Comparison of ENCODE assay signal across 1 cellular context in the genomic region with DNA sequence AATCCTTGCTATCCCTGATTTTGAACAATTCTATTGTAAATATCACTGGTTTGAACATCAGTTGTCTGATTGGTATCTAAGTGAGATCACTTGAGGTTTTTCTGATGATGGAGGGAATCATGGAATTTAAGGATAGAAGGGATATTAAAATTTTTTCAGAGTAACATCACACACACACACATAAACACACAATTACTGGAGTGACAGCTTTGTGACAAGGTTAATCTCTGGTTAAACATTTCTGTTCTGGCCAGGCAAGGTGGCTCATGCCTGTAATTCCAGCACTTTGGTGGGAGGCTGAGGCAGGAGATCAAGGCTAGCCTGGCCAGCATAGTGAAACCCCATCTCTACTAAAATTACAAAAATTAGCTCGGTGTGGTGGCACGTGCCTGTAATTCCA.
TF ChIP-seq lines count a peak whose summit lies in the region.

No MANE protein-coding gene starts in this region.

TF ChIP-seq in IMR-90, 13 proteins besides CTCF, POLR2A, EP300 and RAD21:
- no peak for TF ChIP-seq SMC3 (IDR thresholded peaks at IDR 0.05; ENCODE audit: low read depth, low read length)
- no peak for TF ChIP-seq NFE2L2 (IDR thresholded peaks at IDR 0.05; ENCODE audit: low read depth, low read length)
- TF ChIP-seq, protein P1, sequence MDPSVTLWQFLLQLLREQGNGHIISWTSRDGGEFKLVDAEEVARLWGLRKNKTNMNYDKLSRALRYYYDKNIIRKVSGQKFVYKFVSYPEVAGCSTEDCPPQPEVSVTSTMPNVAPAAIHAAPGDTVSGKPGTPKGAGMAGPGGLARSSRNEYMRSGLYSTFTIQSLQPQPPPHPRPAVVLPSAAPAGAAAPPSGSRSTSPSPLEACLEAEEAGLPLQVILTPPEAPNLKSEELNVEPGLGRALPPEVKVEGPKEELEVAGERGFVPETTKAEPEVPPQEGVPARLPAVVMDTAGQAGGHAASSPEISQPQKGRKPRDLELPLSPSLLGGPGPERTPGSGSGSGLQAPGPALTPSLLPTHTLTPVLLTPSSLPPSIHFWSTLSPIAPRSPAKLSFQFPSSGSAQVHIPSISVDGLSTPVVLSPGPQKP (IDR thresholded peaks at IDR 0.05; ENCODE audit: borderline replicate concordance, low read depth, low read length) = no peak
- no peak for TF ChIP-seq RFX5 (IDR thresholded peaks at IDR 0.05; ENCODE audit: low read depth, low read length)
- TF ChIP-seq CEBPB (IDR thresholded peaks at IDR 0.05; ENCODE audit: low read depth, low read length) = no peak
- no peak for TF ChIP-seq RCOR1 (IDR thresholded peaks at IDR 0.05; ENCODE audit: insufficient replicate concordance, low read length)
- no peak for TF ChIP-seq MXI1 (IDR thresholded peaks at IDR 0.05; ENCODE audit: borderline replicate concordance, low read depth, low read length)
- TF ChIP-seq FOS (IDR thresholded peaks at IDR 0.05; ENCODE audit: low read depth, low read length) = no peak
- no peak for TF ChIP-seq MAFK (IDR thresholded peaks at IDR 0.05; ENCODE audit: low read depth, low read length)
- TF ChIP-seq BHLHE40 (IDR thresholded peaks at IDR 0.05; ENCODE audit: low read depth, low read length) = no peak
- TF ChIP-seq MAZ (IDR thresholded peaks at IDR 0.05; ENCODE audit: borderline replicate concordance, low read depth, low read length) = no peak
- TF ChIP-seq, protein P2, sequence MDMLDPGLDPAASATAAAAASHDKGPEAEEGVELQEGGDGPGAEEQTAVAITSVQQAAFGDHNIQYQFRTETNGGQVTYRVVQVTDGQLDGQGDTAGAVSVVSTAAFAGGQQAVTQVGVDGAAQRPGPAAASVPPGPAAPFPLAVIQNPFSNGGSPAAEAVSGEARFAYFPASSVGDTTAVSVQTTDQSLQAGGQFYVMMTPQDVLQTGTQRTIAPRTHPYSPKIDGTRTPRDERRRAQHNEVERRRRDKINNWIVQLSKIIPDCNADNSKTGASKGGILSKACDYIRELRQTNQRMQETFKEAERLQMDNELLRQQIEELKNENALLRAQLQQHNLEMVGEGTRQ (IDR thresholded peaks at IDR 0.05; ENCODE audit: low read depth, low read length) = no peak
